ENCODE assay signal across 3 cellular contexts in the genomic region with DNA sequence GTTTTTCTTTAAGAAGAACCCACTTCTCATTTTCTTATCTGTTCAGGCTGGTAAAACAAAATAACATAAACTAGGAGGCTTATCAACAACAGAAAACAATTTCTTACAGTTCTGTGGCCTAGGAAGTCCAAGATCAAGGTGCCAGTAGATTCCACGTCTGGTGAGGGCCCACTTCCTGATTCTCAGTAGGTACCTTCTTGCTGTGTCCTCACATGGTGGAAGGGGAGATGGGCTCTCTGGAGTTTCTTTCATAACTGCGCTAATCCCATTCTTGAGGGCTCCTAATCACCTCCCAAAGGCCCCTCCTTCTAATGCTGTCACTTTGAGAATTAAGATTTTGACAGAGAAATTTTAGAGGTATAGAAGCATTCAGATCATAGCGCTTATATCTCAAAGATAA.
TF ChIP-seq lines count a peak whose summit lies in the region.

No MANE protein-coding gene starts in this region.

TF ChIP-seq in A549, 52 proteins besides CTCF, POLR2A, EP300 and RAD21 (continues in another document):
- TF ChIP-seq, protein P1, sequence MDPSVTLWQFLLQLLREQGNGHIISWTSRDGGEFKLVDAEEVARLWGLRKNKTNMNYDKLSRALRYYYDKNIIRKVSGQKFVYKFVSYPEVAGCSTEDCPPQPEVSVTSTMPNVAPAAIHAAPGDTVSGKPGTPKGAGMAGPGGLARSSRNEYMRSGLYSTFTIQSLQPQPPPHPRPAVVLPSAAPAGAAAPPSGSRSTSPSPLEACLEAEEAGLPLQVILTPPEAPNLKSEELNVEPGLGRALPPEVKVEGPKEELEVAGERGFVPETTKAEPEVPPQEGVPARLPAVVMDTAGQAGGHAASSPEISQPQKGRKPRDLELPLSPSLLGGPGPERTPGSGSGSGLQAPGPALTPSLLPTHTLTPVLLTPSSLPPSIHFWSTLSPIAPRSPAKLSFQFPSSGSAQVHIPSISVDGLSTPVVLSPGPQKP (IDR thresholded peaks at IDR 0.05; ENCODE audit: low read depth, low read length), result no peak
- TF ChIP-seq MAZ (IDR thresholded peaks at IDR 0.05; ENCODE audit: borderline replicate concordance, low read depth, low read length) (no peak), RARB (CRISPR knock-in tag; IDR thresholded peaks at IDR 0.05) (no peak), EHMT2 (IDR thresholded peaks at IDR 0.05; ENCODE audit: low read depth) (no peak), POLR2AphosphoS2 (conservative IDR thresholded peaks at IDR 0.05; ENCODE audit: low read length) (no peak), JUN (IDR thresholded peaks at IDR 0.05) (no peak), CHD4 (IDR thresholded peaks at IDR 0.05; ENCODE audit: borderline replicate concordance) (no peak), RCOR1 (IDR thresholded peaks at IDR 0.05; ENCODE audit: low read depth, low read length) (no peak), HDAC2 (IDR thresholded peaks at IDR 0.05) (no peak)
- TF ChIP-seq, protein P2, sequence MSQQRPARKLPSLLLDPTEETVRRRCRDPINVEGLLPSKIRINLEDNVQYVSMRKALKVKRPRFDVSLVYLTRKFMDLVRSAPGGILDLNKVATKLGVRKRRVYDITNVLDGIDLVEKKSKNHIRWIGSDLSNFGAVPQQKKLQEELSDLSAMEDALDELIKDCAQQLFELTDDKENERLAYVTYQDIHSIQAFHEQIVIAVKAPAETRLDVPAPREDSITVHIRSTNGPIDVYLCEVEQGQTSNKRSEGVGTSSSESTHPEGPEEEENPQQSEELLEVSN (IDR thresholded peaks at IDR 0.05; ENCODE audit: borderline replicate concordance, low read depth), result no peak
- TF ChIP-seq, protein P3, sequence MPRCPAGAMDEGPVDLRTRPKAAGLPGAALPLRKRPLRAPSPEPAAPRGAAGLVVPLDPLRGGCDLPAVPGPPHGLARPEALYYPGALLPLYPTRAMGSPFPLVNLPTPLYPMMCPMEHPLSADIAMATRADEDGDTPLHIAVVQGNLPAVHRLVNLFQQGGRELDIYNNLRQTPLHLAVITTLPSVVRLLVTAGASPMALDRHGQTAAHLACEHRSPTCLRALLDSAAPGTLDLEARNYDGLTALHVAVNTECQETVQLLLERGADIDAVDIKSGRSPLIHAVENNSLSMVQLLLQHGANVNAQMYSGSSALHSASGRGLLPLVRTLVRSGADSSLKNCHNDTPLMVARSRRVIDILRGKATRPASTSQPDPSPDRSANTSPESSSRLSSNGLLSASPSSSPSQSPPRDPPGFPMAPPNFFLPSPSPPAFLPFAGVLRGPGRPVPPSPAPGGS (IDR thresholded peaks at IDR 0.05), result no peak
- TF ChIP-seq, protein P4, sequence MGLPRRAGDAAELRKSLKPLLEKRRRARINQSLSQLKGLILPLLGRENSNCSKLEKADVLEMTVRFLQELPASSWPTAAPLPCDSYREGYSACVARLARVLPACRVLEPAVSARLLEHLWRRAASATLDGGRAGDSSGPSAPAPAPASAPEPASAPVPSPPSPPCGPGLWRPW (IDR thresholded peaks at IDR 0.05), result no peak

TF ChIP-seq in GM23338, 12 proteins besides CTCF, POLR2A, EP300 and RAD21:
- TF ChIP-seq, protein P5, sequence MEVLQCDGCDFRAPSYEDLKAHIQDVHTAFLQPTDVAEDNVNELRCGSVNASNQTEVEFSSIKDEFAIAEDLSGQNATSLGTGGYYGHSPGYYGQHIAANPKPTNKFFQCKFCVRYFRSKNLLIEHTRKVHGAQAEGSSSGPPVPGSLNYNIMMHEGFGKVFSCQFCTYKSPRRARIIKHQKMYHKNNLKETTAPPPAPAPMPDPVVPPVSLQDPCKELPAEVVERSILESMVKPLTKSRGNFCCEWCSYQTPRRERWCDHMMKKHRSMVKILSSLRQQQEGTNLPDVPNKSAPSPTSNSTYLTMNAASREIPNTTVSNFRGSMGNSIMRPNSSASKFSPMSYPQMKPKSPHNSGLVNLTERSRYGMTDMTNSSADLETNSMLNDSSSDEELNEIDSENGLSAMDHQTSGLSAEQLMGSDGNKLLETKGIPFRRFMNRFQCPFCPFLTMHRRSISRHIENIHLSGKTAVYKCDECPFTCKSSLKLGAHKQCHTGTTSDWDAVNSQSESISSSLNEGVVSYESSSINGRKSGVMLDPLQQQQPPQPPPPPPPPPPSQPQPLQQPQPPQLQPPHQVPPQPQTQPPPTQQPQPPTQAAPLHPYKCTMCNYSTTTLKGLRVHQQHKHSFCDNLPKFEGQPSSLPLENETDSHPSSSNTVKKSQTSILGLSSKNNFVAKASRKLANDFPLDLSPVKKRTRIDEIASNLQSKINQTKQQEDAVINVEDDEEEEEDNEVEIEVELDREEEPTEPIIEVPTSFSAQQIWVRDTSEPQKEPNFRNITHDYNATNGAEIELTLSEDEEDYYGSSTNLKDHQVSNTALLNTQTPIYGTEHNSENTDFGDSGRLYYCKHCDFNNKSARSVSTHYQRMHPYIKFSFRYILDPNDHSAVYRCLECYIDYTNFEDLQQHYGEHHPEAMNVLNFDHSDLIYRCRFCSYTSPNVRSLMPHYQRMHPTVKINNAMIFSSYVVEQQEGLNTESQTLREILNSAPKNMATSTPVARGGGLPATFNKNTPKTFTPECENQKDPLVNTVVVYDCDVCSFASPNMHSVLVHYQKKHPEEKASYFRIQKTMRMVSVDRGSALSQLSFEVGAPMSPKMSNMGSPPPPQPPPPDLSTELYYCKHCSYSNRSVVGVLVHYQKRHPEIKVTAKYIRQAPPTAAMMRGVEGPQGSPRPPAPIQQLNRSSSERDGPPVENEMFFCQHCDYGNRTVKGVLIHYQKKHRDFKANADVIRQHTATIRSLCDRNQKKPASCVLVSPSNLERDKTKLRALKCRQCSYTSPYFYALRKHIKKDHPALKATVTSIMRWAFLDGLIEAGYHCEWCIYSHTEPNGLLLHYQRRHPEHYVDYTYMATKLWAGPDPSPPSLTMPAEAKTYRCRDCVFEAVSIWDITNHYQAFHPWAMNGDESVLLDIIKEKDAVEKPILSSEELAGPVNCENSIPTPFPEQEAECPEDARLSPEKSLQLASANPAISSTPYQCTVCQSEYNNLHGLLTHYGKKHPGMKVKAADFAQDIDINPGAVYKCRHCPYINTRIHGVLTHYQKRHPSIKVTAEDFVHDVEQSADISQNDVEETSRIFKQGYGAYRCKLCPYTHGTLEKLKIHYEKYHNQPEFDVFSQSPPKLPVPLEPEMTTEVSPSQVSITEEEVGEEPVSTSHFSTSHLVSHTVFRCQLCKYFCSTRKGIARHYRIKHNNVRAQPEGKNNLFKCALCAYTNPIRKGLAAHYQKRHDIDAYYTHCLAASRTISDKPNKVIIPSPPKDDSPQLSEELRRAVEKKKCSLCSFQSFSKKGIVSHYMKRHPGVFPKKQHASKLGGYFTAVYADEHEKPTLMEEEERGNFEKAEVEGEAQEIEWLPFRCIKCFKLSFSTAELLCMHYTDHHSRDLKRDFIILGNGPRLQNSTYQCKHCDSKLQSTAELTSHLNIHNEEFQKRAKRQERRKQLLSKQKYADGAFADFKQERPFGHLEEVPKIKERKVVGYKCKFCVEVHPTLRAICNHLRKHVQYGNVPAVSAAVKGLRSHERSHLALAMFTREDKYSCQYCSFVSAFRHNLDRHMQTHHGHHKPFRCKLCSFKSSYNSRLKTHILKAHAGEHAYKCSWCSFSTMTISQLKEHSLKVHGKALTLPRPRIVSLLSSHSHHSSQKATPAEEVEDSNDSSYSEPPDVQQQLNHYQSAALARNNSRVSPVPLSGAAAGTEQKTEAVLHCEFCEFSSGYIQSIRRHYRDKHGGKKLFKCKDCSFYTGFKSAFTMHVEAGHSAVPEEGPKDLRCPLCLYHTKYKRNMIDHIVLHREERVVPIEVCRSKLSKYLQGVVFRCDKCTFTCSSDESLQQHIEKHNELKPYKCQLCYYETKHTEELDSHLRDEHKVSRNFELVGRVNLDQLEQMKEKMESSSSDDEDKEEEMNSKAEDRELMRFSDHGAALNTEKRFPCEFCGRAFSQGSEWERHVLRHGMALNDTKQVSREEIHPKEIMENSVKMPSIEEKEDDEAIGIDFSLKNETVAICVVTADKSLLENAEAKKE (CRISPR knock-in tag; IDR thresholded peaks at IDR 0.05), result no peak
- TF ChIP-seq EZH2phosphoT487 (IDR thresholded peaks at IDR 0.05; ENCODE audit: unreplicated experiment) (no peak), POLR2AphosphoS5 (IDR thresholded peaks at IDR 0.05; ENCODE audit: low read depth) (no peak), EZH2 (IDR thresholded peaks at IDR 0.05; ENCODE audit: low read depth, unreplicated experiment) (no peak), JUNB (IDR thresholded peaks at IDR 0.05; ENCODE audit: unreplicated experiment) (no peak), ZNF114 (CRISPR knock-in tag; IDR thresholded peaks at IDR 0.05) (no peak), CREB1 (CRISPR knock-in tag; IDR thresholded peaks at IDR 0.05; ENCODE audit: low read depth) (no peak), NANOG (IDR thresholded peaks at IDR 0.05; ENCODE audit: borderline replicate concordance) (no peak), STAT1 (IDR thresholded peaks at IDR 0.05; ENCODE audit: unreplicated experiment) (no peak)

TF ChIP-seq in H1, 55 proteins besides CTCF, POLR2A, EP300 and RAD21:
- TF ChIP-seq KDM4A (IDR thresholded peaks at IDR 0.05; ENCODE audit: low read depth, low read length, severe bottlenecking), result no peak
